In the genomic region with DNA sequence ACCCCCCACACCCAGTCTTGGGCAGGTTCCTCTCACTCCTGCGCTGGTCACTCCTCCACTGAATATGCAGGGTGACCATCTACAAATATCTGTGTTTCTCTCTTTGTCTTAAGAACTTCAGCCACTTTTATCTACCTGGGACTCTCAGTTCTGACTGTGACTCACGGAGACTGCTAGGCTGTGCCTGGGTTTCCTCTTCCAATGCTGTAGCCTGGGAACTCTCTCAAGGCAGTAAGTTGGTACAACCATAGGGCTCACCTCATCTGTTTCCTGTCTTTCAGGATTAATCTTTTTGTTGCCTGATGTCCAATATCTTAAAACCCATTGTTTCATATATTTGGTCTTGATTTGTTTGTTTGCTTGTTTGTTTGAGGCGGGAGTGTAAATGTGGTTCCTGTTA, we compare ENCODE assay signal across 34 cellular contexts.
"Had no signal": no experiment of that assay in that cellular context is flagged by ENCODE, and none has a peak within 500 bp of the region (broad histone marks: within the 10 kb centered on the region; RNA-seq: fewer than 3 reads in every experiment).

No MANE protein-coding gene starts in this region.

- FAIRE-seq: TTC549 had no signal

- H3K27ac Mint-ChIP-seq: activated CD8-positive, alpha-beta T cell treated with anti-CD3 and anti-CD28 coated beads for 36 hours; activated naive CD4-positive, alpha-beta T cell treated with anti-CD3 and anti-CD28 coated beads, Interleukin-2, amount 50 U/mL, for 24 hours; activated naive CD8-positive, alpha-beta T cell treated with anti-CD3 and anti-CD28 coated beads, Interleukin-2, amount 10 ng/mL, durations not matched to agents 7 days and 5 days; activated T-cell treated with anti-CD3 and anti-CD28 coated beads, Interleukin-2, amount 50 U/mL, for 24 hours; activated T-helper 2 cell treated with anti-CD3 and anti-CD28 coated beads, Interferon-gamma antibody, Interleukin-2, Interleukin-4, amounts not matched to agents 10 μg/mL and 5 μg/mL and 100 μg/mL, durations not matched to agents 14 hours and 24 hours and 36 hours; T-helper 1 cell treated with Interleukin-12 subunit alpha and Interleukin-12 subunit beta and Interleukin-4 antibody, amounts not matched to agents 30 μg/mL and 1 μg/mL, for 36 hours; T-helper 2 cell treated with Interferon-gamma antibody and Interleukin-4, amounts not matched to agents 5 μg/mL and 100 μg/mL, for 36 hours; WTC11 had no signal

- H3K9me3 ChIP-seq: ascending aorta, Peyer's patch, SJSA1, SK-N-SH had no signal

- H3K27me3 ChIP-seq: ascending aorta, Peyer's patch, SJSA1 had no signal

- DNase-seq: activated CD4-positive, alpha-beta T cell treated with anti-CD3 and anti-CD28 coated beads for 4 hours; activated CD8-positive, alpha-beta T cell treated with anti-CD3 and anti-CD28 coated beads for 36 hours; activated gamma-delta T cell; activated naive CD4-positive, alpha-beta T cell treated with Interleukin-2 at 50 U/mL for 16 hours; activated naive CD8-positive, alpha-beta T cell treated with anti-CD3 and anti-CD28 coated beads, Interleukin-2, amount 10 ng/mL, durations not matched to agents 7 days and 5 days; activated T-cell treated with anti-CD3 and anti-CD28 coated beads, Interleukin-2, amount 50 U/mL, for 24 hours; amygdala; MM.1S; MV-4-11; NCI-H1092; NCI-H146; NCI-H187; NCI-H2029 treated with DMSO at 0.1 percent for 48 hours; NCI-H2107; NCI-H2171; NCI-H510A; NCI-H526; NCI-H748 treated with DMSO at 0.1 percent for 48 hours; NK-92 treated with Interleukin-12 subunit alpha and Interleukin-12 subunit beta, amount 100 ng/mL, for 24 hours; PC-3; Peyer's patch; RPMI8226; SHP77 treated with DMSO at 0.1 percent for 48 hours; SK-N-SH had no signal

- H3K4me1 ChIP-seq: ascending aorta, Peyer's patch, SJSA1 had no signal

- H3K4me2 ChIP-seq: KMS-11, SK-N-SH had no signal

- H3K36me3 Mint-ChIP-seq: activated naive CD4-positive, alpha-beta T cell treated with anti-CD3 and anti-CD28 coated beads, Interleukin-2, amount 50 U/mL, for 24 hours; activated naive CD8-positive, alpha-beta T cell treated with anti-CD3 and anti-CD28 coated beads, Interleukin-2, amount 10 ng/mL, durations not matched to agents 7 days and 5 days; WTC11 had no signal

- ATAC-seq: activated CD4-positive, CD25-positive, alpha-beta regulatory T cell treated with anti-CD3 and anti-CD28 coated beads, Interleukin-2, amount 50 U/mL, for 24 hours; activated CD8-positive, alpha-beta T cell treated with anti-CD3 and anti-CD28 coated beads for 36 hours; PC-3; WTC11 had no signal

- H3K36me3 ChIP-seq: ascending aorta, Peyer's patch, SJSA1 had no signal

- H3K9me2 ChIP-seq: SK-N-SH had no signal

- H3K4me3 ChIP-seq: ascending aorta, Peyer's patch, SJSA1 had no signal

- H3K27me3 Mint-ChIP-seq: activated CD8-positive, alpha-beta T cell treated with anti-CD3 and anti-CD28 coated beads for 36 hours; activated naive CD4-positive, alpha-beta T cell treated with anti-CD3 and anti-CD28 coated beads, Interleukin-2, amount 50 U/mL, for 24 hours; activated T-cell treated with anti-CD3 and anti-CD28 coated beads, Interleukin-2, amount 50 U/mL, for 24 hours had no signal

- H3K9me3 Mint-ChIP-seq: activated CD8-positive, alpha-beta T cell treated with anti-CD3 and anti-CD28 coated beads for 36 hours; activated naive CD4-positive, alpha-beta T cell treated with anti-CD3 and anti-CD28 coated beads, Interleukin-2, amount 50 U/mL, for 24 hours; activated naive CD8-positive, alpha-beta T cell treated with anti-CD3 and anti-CD28 coated beads, Interleukin-2, amount 10 ng/mL, durations not matched to agents 7 days and 5 days; activated T-cell treated with anti-CD3 and anti-CD28 coated beads, Interleukin-2, amount 50 U/mL, for 24 hours; activated T-helper 2 cell treated with anti-CD3 and anti-CD28 coated beads, Interferon-gamma antibody, Interleukin-2, Interleukin-4, amounts not matched to agents 10 μg/mL and 5 μg/mL and 100 μg/mL, durations not matched to agents 14 hours and 24 hours and 36 hours; T-helper 1 cell treated with Interleukin-12 subunit alpha and Interleukin-12 subunit beta and Interleukin-4 antibody, amounts not matched to agents 30 μg/mL and 1 μg/mL, for 36 hours; T-helper 2 cell treated with Interferon-gamma antibody and Interleukin-4, amounts not matched to agents 5 μg/mL and 100 μg/mL, for 36 hours had no signal

- H3K4me1 Mint-ChIP-seq: activated naive CD4-positive, alpha-beta T cell treated with anti-CD3 and anti-CD28 coated beads, Interleukin-2, amount 50 U/mL, for 24 hours; activated naive CD8-positive, alpha-beta T cell treated with anti-CD3 and anti-CD28 coated beads, Interleukin-2, amount 10 ng/mL, durations not matched to agents 7 days and 5 days had no signal

- H3K4me3 Mint-ChIP-seq: activated CD8-positive, alpha-beta T cell treated with anti-CD3 and anti-CD28 coated beads for 36 hours; activated naive CD4-positive, alpha-beta T cell treated with anti-CD3 and anti-CD28 coated beads, Interleukin-2, amount 50 U/mL, for 24 hours; activated naive CD8-positive, alpha-beta T cell treated with anti-CD3 and anti-CD28 coated beads, Interleukin-2, amount 10 ng/mL, durations not matched to agents 7 days and 5 days; activated T-cell treated with anti-CD3 and anti-CD28 coated beads, Interleukin-2, amount 50 U/mL, for 24 hours; T-helper 1 cell treated with Interleukin-12 subunit alpha and Interleukin-12 subunit beta and Interleukin-4 antibody, amounts not matched to agents 30 μg/mL and 1 μg/mL, for 36 hours; T-helper 2 cell treated with Interferon-gamma antibody and Interleukin-4, amounts not matched to agents 5 μg/mL and 100 μg/mL, for 36 hours; WTC11 had no signal

- H3K27ac ChIP-seq: ascending aorta, KMS-11, Peyer's patch, SJSA1 had no signal

- H3K9ac ChIP-seq: KMS-11, SK-N-SH had no signal
